In the genomic region with DNA sequence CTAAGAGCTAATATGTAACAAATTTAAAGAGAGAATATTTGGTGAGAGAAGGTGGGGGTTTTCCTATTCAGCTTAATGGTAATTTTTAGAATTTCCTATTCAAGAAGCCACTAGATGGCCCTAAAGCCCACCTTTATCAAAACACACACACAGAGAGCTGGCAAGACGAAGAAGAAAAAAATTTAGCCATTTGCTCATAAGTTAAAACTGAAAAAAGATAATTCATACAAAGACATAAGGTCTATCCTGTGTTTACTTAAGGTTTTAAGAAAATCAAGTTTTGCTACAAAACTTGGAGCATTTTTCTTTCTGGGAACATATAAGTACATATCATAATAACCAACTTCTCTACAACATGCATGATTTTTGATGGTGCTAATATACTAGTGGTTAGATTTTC, we compare ENCODE assay signal across 8 cellular contexts. TPM values are rescaled to one million over a fixed set of nuclear protein-coding genes. Genes with fewer than 3 reads are reported as not detected.
DNase-seq lines count a peak whose midpoint lies in the region; ATAC-seq and TF ChIP-seq lines count a peak whose summit lies in the region.

No MANE protein-coding gene starts in this region.

- CTCF ChIA-PET in activated naive CD4-positive, alpha-beta T cell treated with anti-CD3 and anti-CD28 coated beads for 36 hours (lab: Charles Lee): interaction anchor here (0.6 to 4.5 kb wide), 52 partner anchors 10 to 740 kb away, joined by 3 to 56 read pairs (median 4); partner anchors contain the start of genes AMIGO2 and PCED1B
- CTCF ChIA-PET in WTC11 (lab: Charles Lee): interaction anchor here (0.6 to 4.5 kb wide), 26 partner anchors 8 to 1697 kb away, joined by 3 to 64 read pairs (median 4); no protein-coding TSS in a partner anchor

- H3K9me3 Mint-ChIP-seq in activated naive CD4-positive, alpha-beta T cell treated with anti-CD3 and anti-CD28 coated beads for 36 hours: no peaks in the 10 kb centered on the region
- no peaks in the 10 kb centered on the region for H3K9me3 Mint-ChIP-seq in WTC11
- no peaks in the 10 kb centered on the region for H3K9me3 Mint-ChIP-seq in T-helper 2 cell treated with Interferon-gamma antibody and Interleukin-4, amounts not matched to agents 5 μg/mL and 100 μg/mL, for 36 hours

- POLR2A ChIA-PET in WTC11 (lab: Charles Lee): no interaction called here

- H3K4me1 Mint-ChIP-seq in activated naive CD4-positive, alpha-beta T cell treated with anti-CD3 and anti-CD28 coated beads for 36 hours (ENCODE audit: low read depth): peaks cover 43% of the 10 kb centered on the region
- peaks cover 30% of the 10 kb centered on the region for H3K4me1 Mint-ChIP-seq in WTC11
- peaks cover 4% of the 10 kb centered on the region for H3K4me1 Mint-ChIP-seq in T-helper 2 cell treated with Interferon-gamma antibody and Interleukin-4, amounts not matched to agents 5 μg/mL and 100 μg/mL, for 36 hours (ENCODE audit: low read depth)

- TF ChIP-seq POLR2A in NB4 (IDR thresholded peaks at IDR 0.05; ENCODE audit: extremely low read depth, insufficient read length): no peak

- DNase-seq in activated naive CD4-positive, alpha-beta T cell treated with anti-CD3 and anti-CD28 coated beads for 36 hours: peak; percentile 34
- DNase-seq in activated naive CD4-positive, alpha-beta T cell (lab: John Stamatoyannopoulos, UW): no peak
- DNase-seq in NB4 (ENCODE audit: low read depth) (peak; percentile 60), WTC11 (ENCODE audit: low spot score) (no peak), glomerular visceral epithelial cell (ENCODE audit: extremely low spot score) (peak; percentile 63), retina (peak; percentile 42)
- no peak for DNase-seq in T-helper 2 cell treated with Interferon-gamma antibody and Interleukin-4, amounts not matched to agents 5 μg/mL and 100 μg/mL, for 36 hours (ENCODE audit: low spot score)

- H3K4me3 ChIP-seq in NB4 (ENCODE audit: low read depth, low read length): no peak overlapping the region

- ATAC-seq in WTC11 (peak; percentile 66), GM21367 (IDR thresholded peaks at IDR 0.05; ENCODE audit: unreplicated experiment) (no peak)

- peak; percentile 47 for TF ChIP-seq CTCF in NB4 (IDR thresholded peaks at IDR 0.05; ENCODE audit: low read depth, low read length)
- peak; percentile 28; the same call in 1 of the 2 replicates for TF ChIP-seq CTCF in WTC11 (IDR thresholded peaks at IDR 0.05)

- H3K27ac Mint-ChIP-seq in activated naive CD4-positive, alpha-beta T cell treated with anti-CD3 and anti-CD28 coated beads for 36 hours: peak overlapping the region; percentile 79
- H3K27ac Mint-ChIP-seq in WTC11: no peak overlapping the region
- H3K27ac Mint-ChIP-seq in T-helper 2 cell treated with Interferon-gamma antibody and Interleukin-4, amounts not matched to agents 5 μg/mL and 100 μg/mL, for 36 hours: no peak overlapping the region

- no peaks in the 10 kb centered on the region for H3K36me3 Mint-ChIP-seq in activated naive CD4-positive, alpha-beta T cell treated with anti-CD3 and anti-CD28 coated beads for 36 hours (ENCODE audit: low read depth)
- no peaks in the 10 kb centered on the region for H3K36me3 Mint-ChIP-seq in WTC11
- no peaks in the 10 kb centered on the region for H3K36me3 Mint-ChIP-seq in T-helper 2 cell treated with Interferon-gamma antibody and Interleukin-4, amounts not matched to agents 5 μg/mL and 100 μg/mL, for 36 hours (ENCODE audit: low read depth)

- intact Hi-C loops in activated naive CD4-positive, alpha-beta T cell treated with anti-CD3 and anti-CD28 coated beads for 36 hours (cut with micrococcal nuclease): loop anchor here (1.0 to 5.0 kb wide), 14 partner anchors 39 to 805 kb away; partner anchors contain the start of genes AMIGO2, PCED1B and RPAP3

- H3K4me3 Mint-ChIP-seq in activated naive CD4-positive, alpha-beta T cell treated with anti-CD3 and anti-CD28 coated beads for 36 hours: no peak overlapping the region
- no peak overlapping the region for H3K4me3 Mint-ChIP-seq in WTC11
- H3K4me3 Mint-ChIP-seq in T-helper 2 cell treated with Interferon-gamma antibody and Interleukin-4, amounts not matched to agents 5 μg/mL and 100 μg/mL, for 36 hours: no peak overlapping the region

- H3K27me3 Mint-ChIP-seq in activated naive CD4-positive, alpha-beta T cell treated with anti-CD3 and anti-CD28 coated beads for 36 hours (ENCODE audit: low read depth): no peaks in the 10 kb centered on the region
- H3K27me3 Mint-ChIP-seq in WTC11 (ENCODE audit: low read depth): no peaks in the 10 kb centered on the region
- peaks cover 2% of the 10 kb centered on the region for H3K27me3 Mint-ChIP-seq in T-helper 2 cell treated with Interferon-gamma antibody and Interleukin-4, amounts not matched to agents 5 μg/mL and 100 μg/mL, for 36 hours (ENCODE audit: low read depth)

TF ChIP-seq in WTC11, 78 proteins besides CTCF, POLR2A, EP300 and RAD21 (continues in another document):
- TF ChIP-seq EMX1 (CRISPR knock-in tag; IDR thresholded peaks at IDR 0.05) (no peak), ZNF232 (CRISPR knock-in tag; IDR thresholded peaks at IDR 0.05) (no peak), TEAD1 (CRISPR knock-in tag; IDR thresholded peaks at IDR 0.05) (no peak), CREB1 (CRISPR knock-in tag; IDR thresholded peaks at IDR 0.05) (no peak), HMGXB4 (CRISPR knock-in tag; IDR thresholded peaks at IDR 0.05) (no peak), ZNF138 (CRISPR knock-in tag; conservative IDR thresholded peaks at IDR 0.05) (no peak), SP1 (CRISPR knock-in tag; conservative IDR thresholded peaks at IDR 0.05) (no peak)
- TF ChIP-seq, protein P1, sequence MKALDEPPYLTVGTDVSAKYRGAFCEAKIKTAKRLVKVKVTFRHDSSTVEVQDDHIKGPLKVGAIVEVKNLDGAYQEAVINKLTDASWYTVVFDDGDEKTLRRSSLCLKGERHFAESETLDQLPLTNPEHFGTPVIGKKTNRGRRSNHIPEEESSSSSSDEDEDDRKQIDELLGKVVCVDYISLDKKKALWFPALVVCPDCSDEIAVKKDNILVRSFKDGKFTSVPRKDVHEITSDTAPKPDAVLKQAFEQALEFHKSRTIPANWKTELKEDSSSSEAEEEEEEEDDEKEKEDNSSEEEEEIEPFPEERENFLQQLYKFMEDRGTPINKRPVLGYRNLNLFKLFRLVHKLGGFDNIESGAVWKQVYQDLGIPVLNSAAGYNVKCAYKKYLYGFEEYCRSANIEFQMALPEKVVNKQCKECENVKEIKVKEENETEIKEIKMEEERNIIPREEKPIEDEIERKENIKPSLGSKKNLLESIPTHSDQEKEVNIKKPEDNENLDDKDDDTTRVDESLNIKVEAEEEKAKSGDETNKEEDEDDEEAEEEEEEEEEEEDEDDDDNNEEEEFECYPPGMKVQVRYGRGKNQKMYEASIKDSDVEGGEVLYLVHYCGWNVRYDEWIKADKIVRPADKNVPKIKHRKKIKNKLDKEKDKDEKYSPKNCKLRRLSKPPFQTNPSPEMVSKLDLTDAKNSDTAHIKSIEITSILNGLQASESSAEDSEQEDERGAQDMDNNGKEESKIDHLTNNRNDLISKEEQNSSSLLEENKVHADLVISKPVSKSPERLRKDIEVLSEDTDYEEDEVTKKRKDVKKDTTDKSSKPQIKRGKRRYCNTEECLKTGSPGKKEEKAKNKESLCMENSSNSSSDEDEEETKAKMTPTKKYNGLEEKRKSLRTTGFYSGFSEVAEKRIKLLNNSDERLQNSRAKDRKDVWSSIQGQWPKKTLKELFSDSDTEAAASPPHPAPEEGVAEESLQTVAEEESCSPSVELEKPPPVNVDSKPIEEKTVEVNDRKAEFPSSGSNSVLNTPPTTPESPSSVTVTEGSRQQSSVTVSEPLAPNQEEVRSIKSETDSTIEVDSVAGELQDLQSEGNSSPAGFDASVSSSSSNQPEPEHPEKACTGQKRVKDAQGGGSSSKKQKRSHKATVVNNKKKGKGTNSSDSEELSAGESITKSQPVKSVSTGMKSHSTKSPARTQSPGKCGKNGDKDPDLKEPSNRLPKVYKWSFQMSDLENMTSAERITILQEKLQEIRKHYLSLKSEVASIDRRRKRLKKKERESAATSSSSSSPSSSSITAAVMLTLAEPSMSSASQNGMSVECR (CRISPR knock-in tag; IDR thresholded peaks at IDR 0.05; ENCODE audit: borderline replicate concordance): no peak
- TF ChIP-seq, protein P2, sequence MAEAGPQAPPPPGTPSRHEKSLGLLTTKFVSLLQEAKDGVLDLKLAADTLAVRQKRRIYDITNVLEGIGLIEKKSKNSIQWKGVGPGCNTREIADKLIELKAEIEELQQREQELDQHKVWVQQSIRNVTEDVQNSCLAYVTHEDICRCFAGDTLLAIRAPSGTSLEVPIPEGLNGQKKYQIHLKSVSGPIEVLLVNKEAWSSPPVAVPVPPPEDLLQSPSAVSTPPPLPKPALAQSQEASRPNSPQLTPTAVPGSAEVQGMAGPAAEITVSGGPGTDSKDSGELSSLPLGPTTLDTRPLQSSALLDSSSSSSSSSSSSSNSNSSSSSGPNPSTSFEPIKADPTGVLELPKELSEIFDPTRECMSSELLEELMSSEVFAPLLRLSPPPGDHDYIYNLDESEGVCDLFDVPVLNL (CRISPR knock-in tag; IDR thresholded peaks at IDR 0.05; ENCODE audit: borderline replicate concordance, low read depth): no peak

RNA-seq across cellular contexts. Expression of gene PCED1B, which starts 46.8 kb away (rescaled TPM):
- 100 to 1,000 TPM; 138 to 143 TPM for total RNA-seq in activated naive CD4-positive, alpha-beta T cell treated with anti-CD3 and anti-CD28 coated beads for 36 hours
- 5.9 to 6.7 TPM (median 6.6 TPM) in 3 replicates for total RNA-seq in WTC11 (2021)

RNA-seq across cellular contexts. Expression of gene AMIGO2, which starts 47.1 kb away (rescaled TPM):
- 10 to 100 TPM; 19.2 to 19.6 TPM for total RNA-seq in activated naive CD4-positive, alpha-beta T cell treated with anti-CD3 and anti-CD28 coated beads for 36 hours
- 4.0 to 6.5 TPM (median 4.9 TPM) in 3 replicates for total RNA-seq in WTC11 (2021)

Comparison
In these comparisons a context has a peak if more than half of its experiments do, and no peak if none do; other contexts are left out.
1. DNase-seq: peak in activated naive CD4-positive, alpha-beta T cell treated with anti-CD3 and anti-CD28 coated beads for 36 hours (single experiment), NB4 (single experiment), glomerular visceral epithelial cell (single experiment) and retina (single experiment); none in activated naive CD4-positive, alpha-beta T cell (0 of 4), WTC11 (single experiment) and T-helper 2 cell treated with Interferon-gamma antibody and Interleukin-4, amounts not matched to agents 5 μg/mL and 100 μg/mL, for 36 hours (single experiment).
2. RNA of gene PCED1B, which starts 46.8 kb away (total RNA-seq): 138 to 143 TPM in activated naive CD4-positive, alpha-beta T cell treated with anti-CD3 and anti-CD28 coated beads for 36 hours; 5.9 to 6.7 TPM in WTC11; every median in the first group is over 10 times any median in the second.